8 cellular contexts compared by ENCODE assay signal in genomic region chr17:67824735-67825626, GRCh38. TPM values are rescaled to one million over a fixed set of nuclear protein-coding genes. Genes with fewer than 3 reads are reported as not detected.
DNase-seq lines count a peak whose midpoint lies in the region; TF ChIP-seq lines count a peak whose summit lies in the region.

A gene with protein sequence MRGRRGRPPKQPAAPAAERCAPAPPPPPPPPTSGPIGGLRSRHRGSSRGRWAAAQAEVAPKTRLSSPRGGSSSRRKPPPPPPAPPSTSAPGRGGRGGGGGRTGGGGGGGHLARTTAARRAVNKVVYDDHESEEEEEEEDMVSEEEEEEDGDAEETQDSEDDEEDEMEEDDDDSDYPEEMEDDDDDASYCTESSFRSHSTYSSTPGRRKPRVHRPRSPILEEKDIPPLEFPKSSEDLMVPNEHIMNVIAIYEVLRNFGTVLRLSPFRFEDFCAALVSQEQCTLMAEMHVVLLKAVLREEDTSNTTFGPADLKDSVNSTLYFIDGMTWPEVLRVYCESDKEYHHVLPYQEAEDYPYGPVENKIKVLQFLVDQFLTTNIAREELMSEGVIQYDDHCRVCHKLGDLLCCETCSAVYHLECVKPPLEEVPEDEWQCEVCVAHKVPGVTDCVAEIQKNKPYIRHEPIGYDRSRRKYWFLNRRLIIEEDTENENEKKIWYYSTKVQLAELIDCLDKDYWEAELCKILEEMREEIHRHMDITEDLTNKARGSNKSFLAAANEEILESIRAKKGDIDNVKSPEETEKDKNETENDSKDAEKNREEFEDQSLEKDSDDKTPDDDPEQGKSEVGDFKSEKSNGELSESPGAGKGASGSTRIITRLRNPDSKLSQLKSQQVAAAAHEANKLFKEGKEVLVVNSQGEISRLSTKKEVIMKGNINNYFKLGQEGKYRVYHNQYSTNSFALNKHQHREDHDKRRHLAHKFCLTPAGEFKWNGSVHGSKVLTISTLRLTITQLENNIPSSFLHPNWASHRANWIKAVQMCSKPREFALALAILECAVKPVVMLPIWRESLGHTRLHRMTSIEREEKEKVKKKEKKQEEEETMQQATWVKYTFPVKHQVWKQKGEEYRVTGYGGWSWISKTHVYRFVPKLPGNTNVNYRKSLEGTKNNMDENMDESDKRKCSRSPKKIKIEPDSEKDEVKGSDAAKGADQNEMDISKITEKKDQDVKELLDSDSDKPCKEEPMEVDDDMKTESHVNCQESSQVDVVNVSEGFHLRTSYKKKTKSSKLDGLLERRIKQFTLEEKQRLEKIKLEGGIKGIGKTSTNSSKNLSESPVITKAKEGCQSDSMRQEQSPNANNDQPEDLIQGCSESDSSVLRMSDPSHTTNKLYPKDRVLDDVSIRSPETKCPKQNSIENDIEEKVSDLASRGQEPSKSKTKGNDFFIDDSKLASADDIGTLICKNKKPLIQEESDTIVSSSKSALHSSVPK (N-terminal part only) (plus strand): TSS chr17:67825503. CDS start chr17:67825725, 222 bp downstream.

- H3K27ac Mint-ChIP-seq in neural crest cell (ENCODE audit: unreplicated experiment): peak within 1 kb of the TSS; percentile 99

- H3K9me3 Mint-ChIP-seq in neural crest cell: no peaks in the 10 kb centered on the region

- H3K4me3 ChIP-seq in LNCaP clone FGC (ENCODE audit: low read depth, low read length) (peak within 1 kb of the TSS; percentile 77), stomach smooth muscle (ENCODE audit: low read length in 2 of 2) (peak within 1 kb of the TSS; percentile 89 to 93)

- peaks cover 37% of the 10 kb centered on the region for H3K4me1 Mint-ChIP-seq in neural crest cell

- peak; percentile 71 for TF ChIP-seq POLR2A in Raji (IDR thresholded peaks at IDR 0.05; ENCODE audit: insufficient read depth, low read depth, low read length)

- no peak within 1 kb of the TSS for H3K27ac ChIP-seq in stomach smooth muscle (ENCODE audit: low read length)

- no peaks in the 10 kb centered on the region for H3K27me3 ChIP-seq in stomach smooth muscle (ENCODE audit: control insufficient read depth in 1 of 2, insufficient read depth in 2 of 2, low read length in 2 of 2)

- TF ChIP-seq CTCF in LNCaP clone FGC (IDR thresholded peaks at IDR 0.05; ENCODE audit: control insufficient read depth, extremely low read depth, insufficient read depth) (peak; percentile 98), neural crest cell (conservative IDR thresholded peaks at IDR 0.05) (peak; percentile 92)

- H3K9me3 ChIP-seq in stomach smooth muscle (ENCODE audit: control insufficient read depth in 2 of 2, low read length in 2 of 2): no peaks in the 10 kb centered on the region

- peaks cover 6% of the 10 kb centered on the region for H3K27me3 Mint-ChIP-seq in neural crest cell (ENCODE audit: low read depth)

- H3K36me3 Mint-ChIP-seq in neural crest cell (ENCODE audit: low read depth): peaks cover 2% of the 10 kb centered on the region

- H3K9ac ChIP-seq in stomach smooth muscle (ENCODE audit: low read length in 2 of 2): peak within 1 kb of the TSS; percentile 73 to 79

- DNase-seq in ELR (ENCODE audit: low read depth): peak; percentile 95
- DNase-seq in H4 (ENCODE audit: low spot score): peak; percentile 90
- peak; percentile 54 for DNase-seq in LNCaP clone FGC (ENCODE audit: low read depth)
- DNase-seq in activated effector memory CD4-positive, alpha-beta T cell treated with Interleukin-2 at 50 U/mL for 16 hours: peak; percentile 88
- DNase-seq in fibroblast of the conjunctiva (ENCODE audit: low read depth): peak; percentile 79
- DNase-seq in neural crest cell (ENCODE audit: low read depth, low spot score): peak; percentile 85

- peaks cover 9% of the 10 kb centered on the region for H3K4me1 ChIP-seq in stomach smooth muscle (ENCODE audit: control insufficient read depth, insufficient read depth, low read length)

- peak within 1 kb of the TSS; percentile 94 for H3K4me3 Mint-ChIP-seq in neural crest cell

- no peaks in the 10 kb centered on the region for H3K36me3 ChIP-seq in stomach smooth muscle (ENCODE audit: control insufficient read depth in 2 of 2, insufficient read depth in 2 of 2, low read length in 2 of 2)

RNA-seq across cellular contexts. Expression of the gene that starts here (rescaled TPM):
- 14.1 and 23.4 TPM in 2 replicates for total RNA-seq in H4 (2014; rRNA removed; shearing (Covaris generic))
- 158 and 161 TPM in 2 replicates for total RNA-seq in neural crest cell
